In the genomic region with DNA sequence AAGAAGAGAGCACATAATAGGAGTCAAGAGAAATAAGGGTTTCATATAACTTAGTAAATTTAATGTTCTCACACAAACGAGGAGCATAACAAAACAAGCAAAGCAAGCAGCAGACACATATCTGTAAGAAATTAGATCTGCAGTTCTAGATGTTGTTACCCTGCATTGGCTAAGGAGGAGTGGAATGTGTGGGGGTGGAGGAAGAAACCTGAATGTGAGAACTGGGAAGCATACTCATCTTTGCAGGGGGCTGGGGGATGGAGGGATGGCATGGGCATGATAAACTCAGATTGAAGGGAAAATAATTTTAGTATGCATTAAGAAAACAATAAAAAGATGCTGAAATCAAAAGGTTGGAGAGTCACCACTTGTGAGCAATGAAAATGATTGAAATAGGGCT, we compare ENCODE assay signal across 19 cellular contexts.
"Had no signal": no experiment of that assay in that cellular context is flagged by ENCODE, and none has a peak within 500 bp of the region (broad histone marks: within the 10 kb centered on the region; RNA-seq: fewer than 3 reads in every experiment).

No MANE protein-coding gene starts in this region.

- H3K4me3 Mint-ChIP-seq: naive thymus-derived CD4-positive, alpha-beta T cell; nephron progenitor cell; stimulated activated effector memory CD8-positive, alpha-beta T cell treated with anti-CD3 and anti-CD28 coated beads, Interleukin-12 subunit alpha, Interleukin-12 subunit beta, amount 100 ng/mL, for 72 hours; stimulated activated naive CD8-positive, alpha-beta T cell treated with anti-CD3 and anti-CD28 coated beads, Interleukin-15, Interleukin-2, amounts not matched to agents 100 ng/mL and 50 ng/mL, for 24 hours had no signal

- H3K36me3 ChIP-seq: esophagus muscularis mucosa, right lobe of liver, tibial nerve, upper lobe of right lung, vagina had no signal

- H3K4me1 ChIP-seq: esophagus muscularis mucosa, psoas muscle, right lobe of liver, testis, tibial nerve, upper lobe of right lung, vagina had no signal

- H3K4me3 ChIP-seq: esophagus muscularis mucosa, psoas muscle, right lobe of liver, testis, tibial nerve, upper lobe of right lung, vagina had no signal

- H3K27ac Mint-ChIP-seq: naive thymus-derived CD4-positive, alpha-beta T cell; nephron progenitor cell; stimulated activated effector memory CD8-positive, alpha-beta T cell treated with anti-CD3 and anti-CD28 coated beads, Interleukin-12 subunit alpha, Interleukin-12 subunit beta, amount 100 ng/mL, for 72 hours; stimulated activated naive CD8-positive, alpha-beta T cell treated with anti-CD3 and anti-CD28 coated beads, Interleukin-15, Interleukin-2, amounts not matched to agents 100 ng/mL and 50 ng/mL, for 24 hours had no signal

- ATAC-seq: left cardiac atrium; left ventricle myocardium superior; naive thymus-derived CD4-positive, alpha-beta T cell; psoas muscle; right lobe of liver; stimulated activated effector memory CD8-positive, alpha-beta T cell treated with anti-CD3 and anti-CD28 coated beads, Interleukin-12 subunit alpha, Interleukin-12 subunit beta, amount 100 ng/mL, for 72 hours; upper lobe of right lung had no signal

- DNase-seq: effector memory CD4-positive, alpha-beta T cell; islet precursor cell; left cardiac atrium; left ventricle myocardium superior; naive thymus-derived CD4-positive, alpha-beta T cell; nephron progenitor cell; psoas muscle; retina; right lobe of liver; stimulated activated CD4-positive, alpha-beta T cell treated with anti-CD3 and anti-CD28 coated beads, Interleukin-4, amount 100 ng/mL, for 1 hour; stimulated activated CD8-positive, alpha-beta memory T cell treated with anti-CD3 and anti-CD28 coated beads, Interleukin-4, amount 100 ng/mL, for 48 hours; testis; upper lobe of right lung had no signal

- H3K27me3 ChIP-seq: esophagus muscularis mucosa, right lobe of liver, testis, tibial nerve, upper lobe of right lung, vagina had no signal

- H3K9me3 ChIP-seq: esophagus muscularis mucosa, psoas muscle, right lobe of liver, testis, tibial nerve, upper lobe of right lung, vagina had no signal

- H3K27me3 Mint-ChIP-seq: stimulated activated naive CD8-positive, alpha-beta T cell treated with anti-CD3 and anti-CD28 coated beads, Interleukin-15, Interleukin-2, amounts not matched to agents 100 ng/mL and 50 ng/mL, for 24 hours had no signal

- H3K36me3 Mint-ChIP-seq: naive thymus-derived CD4-positive, alpha-beta T cell; stimulated activated effector memory CD8-positive, alpha-beta T cell treated with anti-CD3 and anti-CD28 coated beads, Interleukin-12 subunit alpha, Interleukin-12 subunit beta, amount 100 ng/mL, for 72 hours had no signal

- H3K27ac ChIP-seq: epithelial cell of prostate, esophagus muscularis mucosa, psoas muscle, right lobe of liver, testis, tibial nerve, upper lobe of right lung, vagina had no signal

- H3K4me1 Mint-ChIP-seq: naive thymus-derived CD4-positive, alpha-beta T cell; stimulated activated effector memory CD8-positive, alpha-beta T cell treated with anti-CD3 and anti-CD28 coated beads, Interleukin-12 subunit alpha, Interleukin-12 subunit beta, amount 100 ng/mL, for 72 hours had no signal
